ENCODE assay signal across 8 cellular contexts in the genomic region with DNA sequence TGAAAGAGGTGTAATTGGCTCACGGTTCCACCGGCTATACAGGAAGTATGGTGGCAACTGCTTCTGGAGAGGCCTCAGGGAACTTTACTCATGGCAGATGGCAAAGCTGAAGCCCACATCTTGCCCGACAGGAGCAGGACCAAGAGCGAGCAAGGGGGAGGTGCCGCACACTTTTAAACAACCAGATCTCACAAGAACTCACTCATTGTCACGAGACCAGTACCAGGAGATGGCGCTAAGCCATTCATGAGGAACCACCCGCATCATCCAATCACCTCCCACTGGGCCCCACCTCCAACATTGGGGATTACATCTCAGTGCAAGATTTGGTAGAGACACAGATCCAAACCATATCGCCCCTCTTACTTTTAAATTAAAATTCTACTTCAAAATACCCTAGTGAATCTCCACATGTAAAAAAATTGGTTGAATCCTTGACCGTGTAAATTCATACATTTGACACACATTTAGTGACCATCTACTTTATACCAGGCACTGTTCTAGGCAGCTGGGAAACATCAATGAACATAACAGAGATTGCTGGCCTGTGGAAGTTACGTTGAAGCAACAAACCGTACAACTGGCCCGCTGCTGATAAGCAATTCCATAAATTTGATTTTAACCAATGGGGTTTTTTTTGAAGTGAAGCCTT.
A peak's percentile ranks its signal among the peaks of the same experiment; 100 is the strongest.
DNase-seq lines count a peak whose midpoint lies in the region; ATAC-seq and TF ChIP-seq lines count a peak whose summit lies in the region.

No MANE protein-coding gene starts in this region.

- no peak overlapping the region for H3K4me3 Mint-ChIP-seq in natural killer cell

- 73 to 81% (median 76%) methylated on average over 13 of the region's 13 CpGs for WGBS in ovary, 3 donors

- no peak overlapping the region for H2AFZ ChIP-seq in Karpas-422 (ENCODE audit: low read length)

- H3K36me3 ChIP-seq in GM06990 (ENCODE audit: control insufficient read depth, insufficient read depth, low read length) (no peaks in the 10 kb centered on the region), Karpas-422 (ENCODE audit: insufficient read depth, low read length) (no peaks in the 10 kb centered on the region), ovary (no peaks in the 10 kb centered on the region)

- H3K4me1 ChIP-seq in Karpas-422 (ENCODE audit: low read length) (peaks cover 47% of the 10 kb centered on the region), ovary (ENCODE audit: insufficient read depth) (no peaks in the 10 kb centered on the region)

- no peak overlapping the region for H3K9ac ChIP-seq in Karpas-422 (ENCODE audit: low read length)

- TF ChIP-seq CTCF in GM06990 (IDR thresholded peaks at IDR 0.05; ENCODE audit: insufficient read depth, low read length, poor library complexity, severe bottlenecking) (peak; percentile 53), natural killer cell (IDR thresholded peaks at IDR 0.05) (peak; percentile 10), ovary (IDR thresholded peaks at IDR 0.05) (no peak)

- peak overlapping the region; percentile 69 to 92 for H3K27ac Mint-ChIP-seq in activated naive CD4-positive, alpha-beta T cell treated with anti-CD3 and anti-CD28 coated beads, Interleukin-2, amount 50 U/mL, for 72 hours
- peak overlapping the region in 1 of 2 donors; percentile 59 for H3K27ac Mint-ChIP-seq in natural killer cell

- peaks cover 29 to 69% of the 10 kb centered on the region in 2 donors for H3K27me3 Mint-ChIP-seq in natural killer cell (ENCODE audit: low read depth in 2 of 2)

- no peak for ATAC-seq in activated naive CD4-positive, alpha-beta T cell treated with anti-CD3 and anti-CD28 coated beads, Interleukin-2, amount 50 U/mL, for 72 hours
- ATAC-seq in natural killer cell (peak in 1 of 3 donors; percentile 20), HG02973 (IDR thresholded peaks at IDR 0.05; ENCODE audit: unreplicated experiment) (no peak), HG03175 (IDR thresholded peaks at IDR 0.05; ENCODE audit: unreplicated experiment) (no peak)

- intact Hi-C loops in natural killer cell (cut with micrococcal nuclease) = no loop called here
- intact Hi-C loops in ovary (cut with DNase I) = no loop called here
- intact Hi-C loops in posterior vena cava (cut with DNase I) = no loop called here

- no peaks in the 10 kb centered on the region for H4K20me1 ChIP-seq in Karpas-422 (ENCODE audit: insufficient read depth, low read depth, low read length)

- no peak for DNase-seq in GM06990 (ENCODE audit: extremely low read depth, insufficient read length)
- peak; percentile 80 for DNase-seq in Karpas-422
- no peak for DNase-seq in activated naive CD4-positive, alpha-beta T cell treated with anti-CD3 and anti-CD28 coated beads, Interleukin-2, amount 50 U/mL, for 72 hours (ENCODE audit: low spot score in 2 of 2)
- DNase-seq in natural killer cell = no peak
- DNase-seq in ovary = no peak
- DNase-seq in posterior vena cava (ENCODE audit: low spot score) = no peak

- peaks cover 21 to 27% of the 10 kb centered on the region in 2 donors for H3K4me1 Mint-ChIP-seq in natural killer cell

- H3K4me2 ChIP-seq in Karpas-422 (ENCODE audit: low read depth, low read length, poor library complexity, severe bottlenecking) = no peak overlapping the region

- no peaks in the 10 kb centered on the region for H3K9me3 Mint-ChIP-seq in activated naive CD4-positive, alpha-beta T cell treated with anti-CD3 and anti-CD28 coated beads, Interleukin-2, amount 50 U/mL, for 72 hours
- H3K9me3 Mint-ChIP-seq in natural killer cell = no peaks in the 10 kb centered on the region

- H3K4me3 ChIP-seq in GM06990 (replicated peaks; ENCODE audit: low read depth, low read length) = no peak overlapping the region
- no peak overlapping the region for H3K4me3 ChIP-seq in Karpas-422 (ENCODE audit: low read length)
- no peak overlapping the region for H3K4me3 ChIP-seq in ovary

- no peak for TF ChIP-seq EP300 in ovary (IDR thresholded peaks at IDR 0.05)

- H3K9me2 ChIP-seq in Karpas-422 (replicated peaks; ENCODE audit: insufficient read depth, low read length) = no peaks in the 10 kb centered on the region

- TF ChIP-seq POLR2A in ovary (IDR thresholded peaks at IDR 0.05) = no peak

- H3K27me3 ChIP-seq in GM06990 (replicated peaks; ENCODE audit: control insufficient read depth, insufficient read depth, low read length) = no peaks in the 10 kb centered on the region
- H3K27me3 ChIP-seq in Karpas-422 (ENCODE audit: low read length) = no peaks in the 10 kb centered on the region
- H3K27me3 ChIP-seq in ovary = no peaks in the 10 kb centered on the region

- H3K27ac ChIP-seq in Karpas-422 (ENCODE audit: low read length) (no peak overlapping the region), ovary (no peak overlapping the region)

- H3K36me3 Mint-ChIP-seq in activated naive CD4-positive, alpha-beta T cell treated with anti-CD3 and anti-CD28 coated beads, Interleukin-2, amount 50 U/mL, for 72 hours = peaks cover 7 to 19% of the 10 kb centered on the region in 2 donors
- no peaks in the 10 kb centered on the region for H3K36me3 Mint-ChIP-seq in natural killer cell

- H3K9me3 ChIP-seq in Karpas-422 (ENCODE audit: low read length) (no peaks in the 10 kb centered on the region), ovary (no peaks in the 10 kb centered on the region)

- no peaks in the 10 kb centered on the region for H3K79me2 ChIP-seq in Karpas-422 (ENCODE audit: low read length)

Comparison
In these comparisons a context has a peak if more than half of its experiments do, and no peak if none do; other contexts are left out.
1. CTCF ChIP-seq: peak in GM06990 (single experiment) and natural killer cell (single experiment); none in ovary (0 of 3).